In the genomic region with DNA sequence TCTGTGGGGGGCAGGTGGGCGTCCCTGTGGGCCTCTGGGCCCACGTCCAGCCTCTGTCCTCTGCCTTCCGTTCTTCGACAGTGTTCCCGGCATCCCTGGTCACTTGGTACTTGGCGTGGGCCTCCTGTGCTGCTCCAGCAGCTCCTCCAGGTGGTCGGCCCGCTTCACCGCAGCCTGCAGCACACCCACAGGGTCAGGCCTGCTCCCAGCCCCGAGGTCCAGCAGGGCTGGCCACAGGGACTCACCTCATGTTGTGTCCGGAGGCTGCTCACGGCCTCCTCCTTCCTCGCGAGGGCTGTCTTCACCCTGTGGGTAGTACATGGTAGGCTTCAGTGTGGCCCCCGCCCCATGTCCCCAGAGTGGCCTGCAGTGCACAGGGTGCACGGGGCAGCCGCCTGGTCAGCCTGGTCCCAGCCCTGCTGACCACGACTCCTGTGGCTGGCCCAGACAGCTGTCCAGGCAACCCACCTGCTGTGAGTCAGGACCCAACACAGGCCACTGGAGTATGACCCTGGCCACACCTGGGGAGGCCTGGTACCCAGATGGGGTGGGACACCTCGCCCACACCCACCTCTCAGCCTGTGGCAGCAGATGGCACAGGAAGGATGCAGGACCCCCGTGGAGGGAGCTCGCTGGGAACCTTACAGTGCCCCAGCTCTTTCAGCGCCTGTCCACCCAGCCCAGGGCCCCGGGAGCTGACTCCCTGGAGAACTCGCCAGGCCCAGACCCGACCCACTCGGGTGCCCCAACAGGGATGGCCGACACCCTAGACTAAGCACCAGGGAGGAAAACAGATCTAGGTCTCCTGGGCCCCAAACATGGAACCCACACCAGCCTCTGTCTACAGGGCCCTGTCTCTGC, we compare ENCODE assay signal across 11 cellular contexts. TPM values are rescaled to one million over a fixed set of nuclear protein-coding genes. Genes with fewer than 3 reads are reported as not detected.
A peak's percentile ranks its signal among the peaks of the same experiment; 100 is the strongest.
DNase-seq lines count a peak whose midpoint lies in the region; ATAC-seq and TF ChIP-seq lines count a peak whose summit lies in the region.
"Had no signal": no experiment of that assay in that cellular context is flagged by ENCODE, and none has a peak within 500 bp of the region (broad histone marks: within the 10 kb centered on the region; RNA-seq: fewer than 3 reads in every experiment).

No MANE protein-coding gene starts in this region.

- H3K9me3 Mint-ChIP-seq in endodermal cell = no peaks in the 10 kb centered on the region
- H3K9me3 Mint-ChIP-seq: stimulated activated effector memory CD8-positive, alpha-beta T cell treated with anti-CD3 and anti-CD28 coated beads, Interleukin-12 subunit alpha, Interleukin-12 subunit beta, amount 100 ng/mL, for 72 hours had no signal

- H3K9me3 ChIP-seq in endodermal cell (ENCODE audit: control insufficient read depth, low read length) = no peaks in the 10 kb centered on the region
- no peaks in the 10 kb centered on the region for H3K9me3 ChIP-seq in parathyroid adenoma (ENCODE audit: control insufficient read depth, low read length)
- H3K9me3 ChIP-seq: sigmoid colon, SJSA1 had no signal

- H3K9ac ChIP-seq in endodermal cell (ENCODE audit: extremely low read depth, low read length, poor library complexity, severe bottlenecking) (no peak overlapping the region), parathyroid adenoma (no peak overlapping the region)

- no peaks in the 10 kb centered on the region for H3K79me2 ChIP-seq in parathyroid adenoma

- H3K27me3 ChIP-seq in endodermal cell (ENCODE audit: control insufficient read depth, insufficient read depth, low read length, poor library complexity, severe bottlenecking) = no peaks in the 10 kb centered on the region
- H3K27me3 ChIP-seq in parathyroid adenoma (ENCODE audit: control insufficient read depth, insufficient read depth, low read length) = no peaks in the 10 kb centered on the region
- H3K27me3 ChIP-seq: sigmoid colon had no signal

- ATAC-seq in HG02840 (IDR thresholded peaks at IDR 0.05; ENCODE audit: low FRiP score, unreplicated experiment) (no peak), GM18511 (IDR thresholded peaks at IDR 0.05; ENCODE audit: unreplicated experiment) (no peak)
- ATAC-seq: stimulated activated effector memory CD8-positive, alpha-beta T cell treated with anti-CD3 and anti-CD28 coated beads, Interleukin-12 subunit alpha, Interleukin-12 subunit beta, amount 100 ng/mL, for 72 hours had no signal

- TF ChIP-seq CTCF in endodermal cell (conservative IDR thresholded peaks at IDR 0.05) = peak; percentile 72
- peak; percentile 25 for TF ChIP-seq CTCF in parathyroid adenoma (IDR thresholded peaks at IDR 0.05)

- no peak overlapping the region for H3K4me2 ChIP-seq in parathyroid adenoma (ENCODE audit: low read length)

- H3K4me3 ChIP-seq in endodermal cell (ENCODE audit: low read length) (no peak overlapping the region), parathyroid adenoma (ENCODE audit: low read depth, low read length) (no peak overlapping the region)
- H3K4me3 ChIP-seq: sigmoid colon, SJSA1 had no signal

- peak; percentile 36 for DNase-seq in DMS 273 (lab: John Stamatoyannopoulos, UW; ENCODE audit: unreplicated experiment)
- no peak for DNase-seq in DMS 273 treated with DMSO at 0.1 percent for 48 hours (lab: John Stamatoyannopoulos, UW)
- DNase-seq in endodermal cell = peak; percentile 78
- DNase-seq: activated CD8-positive, alpha-beta memory T cell treated with anti-CD3 and anti-CD28 coated beads, Interleukin-2, amount 50 U/mL, for 4 hours; NCI-H187; sigmoid colon had no signal

- no peak overlapping the region for H3K4me3 Mint-ChIP-seq in endodermal cell
- H3K4me3 Mint-ChIP-seq: stimulated activated effector memory CD8-positive, alpha-beta T cell treated with anti-CD3 and anti-CD28 coated beads, Interleukin-12 subunit alpha, Interleukin-12 subunit beta, amount 100 ng/mL, for 72 hours had no signal

- no peaks in the 10 kb centered on the region for H3K4me1 Mint-ChIP-seq in endodermal cell
- H3K4me1 Mint-ChIP-seq: stimulated activated effector memory CD8-positive, alpha-beta T cell treated with anti-CD3 and anti-CD28 coated beads, Interleukin-12 subunit alpha, Interleukin-12 subunit beta, amount 100 ng/mL, for 72 hours had no signal

- H3K4me1 ChIP-seq in endodermal cell (ENCODE audit: control insufficient read depth, insufficient read depth, low read length) (no peaks in the 10 kb centered on the region), parathyroid adenoma (no peaks in the 10 kb centered on the region)
- H3K4me1 ChIP-seq: SJSA1 had no signal

- H3K27me3 Mint-ChIP-seq in endodermal cell (ENCODE audit: insufficient read depth) = no peaks in the 10 kb centered on the region

- H3K27ac ChIP-seq in endodermal cell (ENCODE audit: low read depth, low read length) = no peak overlapping the region
- H3K27ac ChIP-seq in parathyroid adenoma = no peak overlapping the region
- H3K27ac ChIP-seq: sigmoid colon, SJSA1 had no signal

- H2AFZ ChIP-seq in parathyroid adenoma = no peak overlapping the region

- no peaks in the 10 kb centered on the region for H3K36me3 Mint-ChIP-seq in endodermal cell (ENCODE audit: low read depth)
- H3K36me3 Mint-ChIP-seq: stimulated activated effector memory CD8-positive, alpha-beta T cell treated with anti-CD3 and anti-CD28 coated beads, Interleukin-12 subunit alpha, Interleukin-12 subunit beta, amount 100 ng/mL, for 72 hours had no signal

- H3K27ac Mint-ChIP-seq in endodermal cell = no peak overlapping the region

- 93 to 94% methylated on average over 18 to 27 of the region's 27 CpGs for WGBS in endodermal cell (ENCODE audit: insufficient coverage in 1 of 2, insufficient read length in 1 of 2), 2 experiments

- H3K36me3 ChIP-seq in endodermal cell (ENCODE audit: control insufficient read depth, insufficient read depth, low read length) (no peaks in the 10 kb centered on the region), parathyroid adenoma (ENCODE audit: control insufficient read depth, insufficient read depth, low read length) (no peaks in the 10 kb centered on the region)

RNA-seq across cellular contexts. Expression of a gene that starts 23.9 kb away (rescaled TPM):
- total RNA-seq in endodermal cell = 1 to 10 TPM; 3.3 to 4.3 TPM
- polyA plus RNA-seq in endodermal cell (2013, experiment 1 of 2) = 2.7 TPM
- 4.6 TPM for polyA plus RNA-seq in endodermal cell (2013, experiment 2 of 2)

RNA-seq across cellular contexts. Expression of a gene that starts 24.6 kb away (rescaled TPM):
- total RNA-seq in endodermal cell = not detected
- polyA plus RNA-seq in endodermal cell (2013, experiment 1 of 2) = not detected
- polyA plus RNA-seq in endodermal cell (2013, experiment 2 of 2) = not detected
- total RNA-seq: sigmoid colon, SJSA1 had no signal
- polyA plus RNA-seq: sigmoid colon had no signal

RNA-seq across cellular contexts. Expression of a gene that starts 32.9 kb away (rescaled TPM):
- total RNA-seq in endodermal cell = 10 to 100 TPM; 23.2 to 28.0 TPM
- polyA plus RNA-seq in endodermal cell (2013, experiment 1 of 2) = 30.3 TPM
- polyA plus RNA-seq in endodermal cell (2013, experiment 2 of 2) = 24.0 TPM

RNA-seq across cellular contexts. Expression of a gene that starts 49.0 kb away (rescaled TPM):
- 10 to 100 TPM; 30.0 to 45.0 TPM for total RNA-seq in endodermal cell
- 24.6 TPM for polyA plus RNA-seq in endodermal cell (2013, experiment 1 of 2)
- polyA plus RNA-seq in endodermal cell (2013, experiment 2 of 2) = 21.1 TPM

RNA-seq across cellular contexts. Expression of a gene that starts 49.2 kb away (rescaled TPM):
- 10 to 100 TPM; 42.7 to 48.7 TPM for total RNA-seq in endodermal cell
- polyA plus RNA-seq in endodermal cell (2013, experiment 1 of 2) = 60.9 TPM
- polyA plus RNA-seq in endodermal cell (2013, experiment 2 of 2) = 52.0 TPM
